In genomic region chr16:5005916-5006315, GRCh38 we compare ENCODE assay signal across 26 cellular contexts. TPM values are rescaled to one million over a fixed set of nuclear protein-coding genes. Genes with fewer than 3 reads are reported as not detected.
DNase-seq lines count a peak whose midpoint lies in the region; ATAC-seq, FAIRE-seq and TF ChIP-seq lines count a peak whose summit lies in the region.
"Had no signal": no experiment of that assay in that cellular context is flagged by ENCODE, and none has a peak within 500 bp of the region (broad histone marks: within the 10 kb centered on the region; RNA-seq: fewer than 3 reads in every experiment).

No MANE protein-coding gene starts in this region.

- H3K9me3 ChIP-seq in RWPE2 (ENCODE audit: severe bottlenecking) (no peaks in the 10 kb centered on the region), lower lobe of right lung (no peaks in the 10 kb centered on the region)
- H3K9me3 ChIP-seq: A549, MG63, Peyer's patch had no signal

- H3K36me3 ChIP-seq in RWPE2 (ENCODE audit: low read depth): no peaks in the 10 kb centered on the region
- H3K36me3 ChIP-seq in lower lobe of right lung: no peaks in the 10 kb centered on the region
- H3K36me3 ChIP-seq: MG63, Peyer's patch had no signal

- H3K27me3 ChIP-seq in RWPE2 (ENCODE audit: insufficient read depth, poor library complexity, severe bottlenecking) (peaks cover 2% of the 10 kb centered on the region), lower lobe of right lung (ENCODE audit: low read depth) (peaks cover 2% of the 10 kb centered on the region)
- H3K27me3 ChIP-seq: MG63, Peyer's patch had no signal

- no peak overlapping the region for H3K27ac ChIP-seq in RWPE2 (ENCODE audit: poor library complexity, severe bottlenecking)
- peak overlapping the region; percentile 76 for H3K27ac ChIP-seq in cingulate gyrus (ENCODE audit: low read depth, low read length)
- H3K27ac ChIP-seq in lower lobe of right lung: no peak overlapping the region
- H3K27ac ChIP-seq: A549, GM23248, Peyer's patch, SK-N-MC had no signal

- ATAC-seq in RWPE2 (ENCODE audit: low read depth) (0 out of 3 replicates have a peak, but pooled peaks have one; percentile 17), lower lobe of right lung (no peak), GM21367 (IDR thresholded peaks at IDR 0.05; ENCODE audit: unreplicated experiment) (no peak)
- ATAC-seq: A549; CD8-positive, alpha-beta T cell had no signal

- TF ChIP-seq CTCF in RWPE2 (IDR thresholded peaks at IDR 0.05; ENCODE audit: poor library complexity, severe bottlenecking): no peak
- no peak for TF ChIP-seq CTCF in lower lobe of right lung (IDR thresholded peaks at IDR 0.05)

- H3K4me3 ChIP-seq in RWPE2 (ENCODE audit: severe bottlenecking) (no peak overlapping the region), lower lobe of right lung (no peak overlapping the region)
- H3K4me3 ChIP-seq: A549, GM23248, MG63, Peyer's patch, SK-N-MC had no signal

- no peak for FAIRE-seq in frontal cortex (lab: Jason Lieb, UNC)
- FAIRE-seq: A549, GM12892 had no signal

- H3K4me1 ChIP-seq in RWPE2 (ENCODE audit: insufficient read depth, poor library complexity, severe bottlenecking) (no peaks in the 10 kb centered on the region), lower lobe of right lung (no peaks in the 10 kb centered on the region)
- H3K4me1 ChIP-seq: A549, Peyer's patch had no signal

- peak; percentile 32 for DNase-seq in CMK (ENCODE audit: low read depth)
- DNase-seq in RWPE2 (ENCODE audit: low spot score): no peak
- DNase-seq in lower lobe of right lung: peak; percentile 12
- no peak for DNase-seq in frontal cortex (ENCODE audit: low spot score in 2 of 2)
- no peak for DNase-seq in A172 (ENCODE audit: low spot score)
- DNase-seq in OCI-M2 (lab: John Stamatoyannopoulos, UW; ENCODE audit: unreplicated experiment): no peak
- DNase-seq: C1 segment of cervical spinal cord; Calu3; CD8-positive, alpha-beta T cell; DND-41; GM23248; H7; IMR-90; KG1; MG63; NCI-H2029; NCI-H526 treated with DMSO at 0.1 percent for 48 hours; Peyer's patch; SIG-M5 had no signal

- intact Hi-C loops in lower lobe of right lung (cut with DNase I): no loop called here

RNA-seq across cellular contexts. Expression of gene NAGPA, which starts 27.8 kb away (rescaled TPM):
- total RNA-seq in lower lobe of right lung (24.1 TPM), frontal cortex (14.7 TPM)
- total RNA-seq in A172 (2014; rRNA removed; shearing (Covaris generic)): 30.0 and 43.0 TPM in 2 replicates

RNA-seq across cellular contexts. Expression of gene SEC14L5, which starts 47.8 kb away (rescaled TPM):
- total RNA-seq in lower lobe of right lung: 0.41 TPM
- total RNA-seq in frontal cortex: 0.41 TPM
- 0.14 TPM in 1 of 2 replicates, not detected in the other for total RNA-seq in A172 (2014; rRNA removed; shearing (Covaris generic))
- total RNA-seq: CD8-positive, alpha-beta T cell; GM23248; IMR-90; OCI-LY7 had no signal

RNA-seq across cellular contexts. Expression of gene C16orf89, which starts 59.8 kb away (rescaled TPM):
- total RNA-seq in lower lobe of right lung (198 TPM), frontal cortex (3.3 TPM)
- not detected in 2 replicates for total RNA-seq in A172 (2014; rRNA removed; shearing (Covaris generic))
- total RNA-seq: Calu3; CD8-positive, alpha-beta T cell; GM23248; NCI-H460; OCI-LY7 had no signal

Comparison
In these comparisons a context has a peak if more than half of its experiments do, and no peak if none do; other contexts are left out.
1. DNase-seq: peak in CMK (single experiment) and lower lobe of right lung (single experiment); none in RWPE2 (single experiment), frontal cortex (0 of 2), A172 (single experiment) and OCI-M2 (single experiment).
2. RNA of gene C16orf89, which starts 59.8 kb away (total RNA-seq): 198 TPM in lower lobe of right lung (single experiment); 3.3 TPM in frontal cortex (single experiment) and not detected in A172; every median in the first group is over 10 times any median in the second.